In genomic region chr11:65779669-65779918, GRCh38 we compare ENCODE assay signal across 9 cellular contexts. TPM values are rescaled to one million over a fixed set of nuclear protein-coding genes. Genes with fewer than 3 reads are reported as not detected.
A peak's percentile ranks its signal among the peaks of the same experiment; 100 is the strongest.
DNase-seq lines count a peak whose midpoint lies in the region; ATAC-seq, FAIRE-seq and TF ChIP-seq lines count a peak whose summit lies in the region.
"Had no signal": no experiment of that assay in that cellular context is flagged by ENCODE, and none has a peak within 500 bp of the region (broad histone marks: within the 10 kb centered on the region; RNA-seq: fewer than 3 reads in every experiment).

No MANE protein-coding gene starts in this region.

- peak overlapping the region in 6 of 8 donors; percentile 20 to 87 (median 84) for H3K4me3 Mint-ChIP-seq in CD4-positive, alpha-beta memory T cell

- peaks cover 16% of the 10 kb centered on the region for H3K4me1 ChIP-seq in CD4-positive, alpha-beta memory T cell (ENCODE audit: insufficient read depth, low read length)
- peaks cover 23% of the 10 kb centered on the region for H3K4me1 ChIP-seq in OCI-LY3 (ENCODE audit: low read length)
- H3K4me1 ChIP-seq in pancreas, result peaks cover 11 to 35% (median 19%) of the 10 kb centered on the region in 3 donors

- peak overlapping the region; percentile 92 for H3K9ac ChIP-seq in OCI-LY3 (ENCODE audit: low read length)

- CTCF ChIA-PET in CD4-positive, alpha-beta memory T cell (lab: Charles Lee; ENCODE audit: partially characterized antibody), result interaction anchor here (0.7 to 9.0 kb wide), 27 partner anchors 9 to 265 kb away, joined by 3 to 107 read pairs (median 5); partner anchors contain the start of genes BANF1, CCDC85B, FIBP and KAT5

- no peaks in the 10 kb centered on the region for H3K9me3 Mint-ChIP-seq in CD4-positive, alpha-beta memory T cell

- H3K4me1 Mint-ChIP-seq in CD4-positive, alpha-beta memory T cell, result peaks cover 6 to 16% (median 10%) of the 10 kb centered on the region in 4 donors

- H3K4me3 ChIP-seq in CD4-positive, alpha-beta memory T cell (ENCODE audit: low read length in 2 of 2), result peak overlapping the region in 1 of 2 donors; percentile 54
- peak overlapping the region; percentile 90 for H3K4me3 ChIP-seq in OCI-LY3 (ENCODE audit: low read length)
- H3K4me3 ChIP-seq in epithelial cell of esophagus (ENCODE audit: low read length), result peak overlapping the region; percentile 87
- peak overlapping the region; percentile 71 to 95 (median 87) for H3K4me3 ChIP-seq in pancreas

- no peak for FAIRE-seq in pancreas (lab: Jason Lieb, UNC)

- H3K9me3 ChIP-seq in CD4-positive, alpha-beta memory T cell (ENCODE audit: control insufficient read depth in 1 of 2, low read length in 2 of 2), result no peaks in the 10 kb centered on the region
- H3K9me3 ChIP-seq in OCI-LY3 (ENCODE audit: insufficient read depth, low read length), result no peaks in the 10 kb centered on the region
- H3K9me3 ChIP-seq in pancreas, result no peaks in the 10 kb centered on the region

- ATAC-seq in pancreas (peak; percentile 1 to 7 (median 2)), sciatic nerve (no peak), GM18502 (IDR thresholded peaks at IDR 0.05; ENCODE audit: poor library complexity, unreplicated experiment) (no peak)

- TF ChIP-seq CTCF in OCI-LY3 (IDR thresholded peaks at IDR 0.05; ENCODE audit: low read depth, low read length) (no peak), epithelial cell of esophagus (IDR thresholded peaks at IDR 0.05; ENCODE audit: insufficient read depth, low read depth, low read length, missing control alignments) (no peak), pancreas (IDR thresholded peaks at IDR 0.05) (no peak)

- no peaks in the 10 kb centered on the region for H3K27me3 ChIP-seq in CD4-positive, alpha-beta memory T cell (ENCODE audit: insufficient read depth, low read length)
- H3K27me3 ChIP-seq in OCI-LY3 (ENCODE audit: low read depth, low read length) (no peaks in the 10 kb centered on the region), pancreas (no peaks in the 10 kb centered on the region)

- peaks cover 3% of the 10 kb centered on the region for H3K36me3 ChIP-seq in CD4-positive, alpha-beta memory T cell (ENCODE audit: insufficient read depth, low read length)
- H3K36me3 ChIP-seq in OCI-LY3 (replicated peaks; ENCODE audit: low read depth, low read length) (peaks cover 27% of the 10 kb centered on the region), pancreas (peaks cover 0 to 6% (median 0%) of the 10 kb centered on the region in 3 donors)

- H3K4me2 ChIP-seq in OCI-LY3 (ENCODE audit: low read length), result peak overlapping the region; percentile 70

- intact Hi-C loops in CD4-positive, alpha-beta memory T cell (cut with micrococcal nuclease), result no loop called here
- intact Hi-C loops in pancreas (cut with DNase I) (no loop called here), sciatic nerve (cut with DNase I) (no loop called here)

- H3K27ac ChIP-seq in CD4-positive, alpha-beta memory T cell (ENCODE audit: low read depth, low read length), result no peak overlapping the region
- H3K27ac ChIP-seq in OCI-LY3 (ENCODE audit: low read length) (no peak overlapping the region), pancreas (peak overlapping the region in 3 of 4 donors; percentile 73 to 85 (median 84))

- peak overlapping the region in 1 of 7 donors; percentile 72 for H3K27ac Mint-ChIP-seq in CD4-positive, alpha-beta memory T cell

- H2AFZ ChIP-seq in OCI-LY3 (ENCODE audit: low read depth, low read length), result no peak overlapping the region

- peaks cover 20% of the 10 kb centered on the region for H4K20me1 ChIP-seq in OCI-LY3 (ENCODE audit: insufficient read depth, low read length)

- POLR2A ChIA-PET in CD4-positive, alpha-beta memory T cell (lab: Charles Lee; ENCODE audit: partially characterized antibody), result interaction anchor here (0.6 to 2.8 kb wide), 15 partner anchors 8 to 222 kb away, joined by 3 to 24 read pairs (median 5); partner anchors contain the start of genes BANF1, CCDC85B, CFL1 and EHBP1L1

- 40 to 49% methylated on average over 9 to 12 of the region's 12 CpGs for WGBS in pancreas, 2 donors

- DNase-seq in CD4-positive, alpha-beta memory T cell, result no peak
- DNase-seq in epithelial cell of esophagus (ENCODE audit: low read depth) (no peak), pancreas (no peak), ecto neural progenitor cell (ENCODE audit: low spot score) (no peak), DMS 273 treated with DMSO at 0.1 percent for 48 hours (lab: John Stamatoyannopoulos, UW) (no peak), sciatic nerve (ENCODE audit: low spot score) (no peak)
- DNase-seq: NCI-H1105 had no signal

- H3K27me3 Mint-ChIP-seq in CD4-positive, alpha-beta memory T cell, result no peaks in the 10 kb centered on the region

- H3K36me3 Mint-ChIP-seq in CD4-positive, alpha-beta memory T cell, result peaks cover 0 to 8% of the 10 kb centered on the region in 2 donors

- H3K79me2 ChIP-seq in OCI-LY3 (ENCODE audit: low read length), result peaks cover 28% of the 10 kb centered on the region

RNA-seq across cellular contexts. Expression of gene AP5B1, which starts 1.2 kb away (rescaled TPM):
- total RNA-seq in CD4-positive, alpha-beta memory T cell, result 10 to 100 TPM; 25.6 to 26.9 TPM
- polyA plus RNA-seq in CD4-positive, alpha-beta memory T cell, result 10 to 100 TPM in 1 of 2 donors, 1 to 10 TPM in 1; 5.2 to 13.7 TPM
- total RNA-seq in pancreas (10 to 100 TPM; 10.2 to 12.7 (median 11.5) TPM), sciatic nerve (12.9 TPM)
- polyA plus RNA-seq in pancreas, result 10 to 100 TPM in 1 of 2 donors, 1 to 10 TPM in 1; 4.2 to 10.4 TPM

RNA-seq across cellular contexts. Expression of gene OVOL1, which starts 7.3 kb away (rescaled TPM):
- not detected for total RNA-seq in CD4-positive, alpha-beta memory T cell
- not detected for polyA plus RNA-seq in CD4-positive, alpha-beta memory T cell
- total RNA-seq in pancreas (1 to 10 TPM; 1.1 to 5.6 (median 1.8) TPM), sciatic nerve (not detected)
- polyA plus RNA-seq in pancreas, result 1 to 10 TPM; 1.9 TPM

RNA-seq across cellular contexts. Expression of gene SNX32, which starts 54.2 kb away (rescaled TPM):
- total RNA-seq in CD4-positive, alpha-beta memory T cell, result under 1 TPM; 0.42 to 0.64 TPM
- polyA plus RNA-seq in CD4-positive, alpha-beta memory T cell, result under 1 TPM; 0.68 to 0.93 TPM
- total RNA-seq in pancreas, result under 1 TPM in 4 of 6 donors, not detected in 2; 0.12 to 0.75 (median 0.43) TPM
- under 1 TPM; 0.23 to 0.30 TPM for polyA plus RNA-seq in pancreas
- total RNA-seq in sciatic nerve, result 2.6 TPM

RNA-seq across cellular contexts. Expression of gene RNASEH2C, which starts 59.0 kb away (rescaled TPM):
- total RNA-seq in CD4-positive, alpha-beta memory T cell, result 10 to 100 TPM; 69.1 to 69.7 TPM
- 10 to 100 TPM; 61.4 to 74.2 TPM for polyA plus RNA-seq in CD4-positive, alpha-beta memory T cell
- total RNA-seq in pancreas (10 to 100 TPM; 16.1 to 29.3 (median 20.4) TPM), sciatic nerve (42.5 TPM)
- polyA plus RNA-seq in pancreas, result 10 to 100 TPM; 37.1 to 49.3 TPM

Comparison
In these comparisons a context has a peak if more than half of its experiments do, and no peak if none do; other contexts are left out.
1. H3K27ac ChIP-seq: peak in pancreas (3 of 4); none in CD4-positive, alpha-beta memory T cell (single experiment) and OCI-LY3 (single experiment).
2. ATAC-seq: peak in pancreas (4 of 4); none in sciatic nerve (single experiment) and GM18502 (single experiment).